In genomic region chr14:106786697-106787096, GRCh38 we compare ENCODE assay signal across 1 cellular context.
TF ChIP-seq lines count a peak whose summit lies in the region.

No MANE protein-coding gene starts in this region.

TF ChIP-seq in HepG2, 621 proteins besides CTCF, POLR2A, EP300 and RAD21 (continued from another document):
- TF ChIP-seq AHDC1 (CRISPR knock-in tag; IDR thresholded peaks at IDR 0.05; ENCODE audit: borderline replicate concordance) = no peak
TF ChIP-seq in HepG2: peak in this region for 2.
